ENCODE assay signal across 19 cellular contexts in the genomic region with DNA sequence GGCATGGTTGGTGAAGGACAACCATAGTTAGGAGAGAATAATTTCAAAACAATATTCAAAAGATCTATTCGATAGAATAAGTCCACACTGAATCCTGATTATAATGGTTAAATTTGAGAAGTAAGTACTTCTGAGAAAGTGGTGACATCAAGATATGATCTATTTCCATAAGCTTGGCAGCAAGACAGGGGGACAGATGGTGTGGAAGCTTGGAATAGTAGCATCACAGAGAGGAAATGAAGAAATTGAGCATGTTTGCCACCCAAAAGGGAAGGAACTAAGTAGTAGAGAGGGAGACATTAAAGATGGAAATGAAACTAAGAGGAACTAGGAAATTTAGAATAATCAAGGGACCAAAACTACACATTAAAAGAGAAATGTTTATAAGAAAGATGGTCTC.
"Had no signal": no experiment of that assay in that cellular context is flagged by ENCODE, and none has a peak within 500 bp of the region (broad histone marks: within the 10 kb centered on the region; RNA-seq: fewer than 3 reads in every experiment).

No MANE protein-coding gene starts in this region.

- H3K4me1 ChIP-seq: esophagus muscularis mucosa, gastroesophageal sphincter, spleen had no signal

- H3K9me3 ChIP-seq: esophagus muscularis mucosa, gastroesophageal sphincter, neutrophil, spleen had no signal

- H3K36me3 ChIP-seq: esophagus muscularis mucosa, gastroesophageal sphincter, neutrophil, spleen, WERI-Rb-1 had no signal

- H3K27ac ChIP-seq: esophagus muscularis mucosa, gastroesophageal sphincter, neutrophil, spleen, WERI-Rb-1 had no signal

- ATAC-seq: gastroesophageal sphincter; natural killer cell treated with Interleukin-12 subunit alpha and Interleukin-12 subunit beta and Interleukin-15 and Interleukin-18, amount 100 ng/mL, for 72 hours; stimulated activated memory B cell treated with anti-CD40 and anti-IgM and Interleukin-4, amounts not matched to agents 10 μg/mL and 1 μg/mL and 100 μg/mL, for 72 hours had no signal

- DNase-seq: activated CD4-positive, alpha-beta T cell treated with anti-CD3 and anti-CD28 coated beads for 1 hour; activated CD8-positive, alpha-beta memory T cell treated with anti-CD3 and anti-CD28 coated beads for 24 hours; activated CD8-positive, alpha-beta memory T cell treated with anti-CD3 and anti-CD28 coated beads, Interleukin-2, amount 50 U/mL, for 48 hours; activated effector memory CD4-positive, alpha-beta T cell treated with Interleukin-2 at 50 U/mL for 16 hours; activated naive CD4-positive, alpha-beta T cell treated with anti-CD3 and anti-CD28 coated beads, Interleukin-2, amount 50 U/mL, for 16 hours; activated T-cell treated with anti-CD3 and anti-CD28 coated beads, Interleukin-2, amount 50 U/mL, for 48 hours; aorta; effector CD8-positive, alpha-beta T cell; immature natural killer cell; mesendoderm; spleen; stimulated activated CD4-positive, alpha-beta T cell treated with anti-CD3 and anti-CD28 coated beads, Interleukin-4, amount 100 ng/mL, for 4 hours; T-helper 2 cell; WERI-Rb-1 had no signal

- H3K4me3 ChIP-seq: esophagus muscularis mucosa, gastroesophageal sphincter, spleen had no signal

- H3K27me3 ChIP-seq: esophagus muscularis mucosa, gastroesophageal sphincter, neutrophil, spleen had no signal
